Comparison of ENCODE assay signal across 6 cellular contexts in genomic region chr14:57991353-57991752, GRCh38.
"Had no signal": no experiment of that assay in that cellular context is flagged by ENCODE, and none has a peak within 500 bp of the region (broad histone marks: within the 10 kb centered on the region; RNA-seq: fewer than 3 reads in every experiment).

No MANE protein-coding gene starts in this region.

- ATAC-seq: K562 had no signal

- FAIRE-seq: K562 had no signal

- H3K4me3 ChIP-seq: GM23248, K562 had no signal

- H3K27ac ChIP-seq: GM23248 had no signal

- H3K9ac ChIP-seq: GM23248 had no signal

- DNase-seq: GM23248, GOT3, H7, HCEC 1CT, IMR-90 had no signal

- H2AFZ ChIP-seq: GM23248 had no signal
